19 cellular contexts compared by ENCODE assay signal in the genomic region with DNA sequence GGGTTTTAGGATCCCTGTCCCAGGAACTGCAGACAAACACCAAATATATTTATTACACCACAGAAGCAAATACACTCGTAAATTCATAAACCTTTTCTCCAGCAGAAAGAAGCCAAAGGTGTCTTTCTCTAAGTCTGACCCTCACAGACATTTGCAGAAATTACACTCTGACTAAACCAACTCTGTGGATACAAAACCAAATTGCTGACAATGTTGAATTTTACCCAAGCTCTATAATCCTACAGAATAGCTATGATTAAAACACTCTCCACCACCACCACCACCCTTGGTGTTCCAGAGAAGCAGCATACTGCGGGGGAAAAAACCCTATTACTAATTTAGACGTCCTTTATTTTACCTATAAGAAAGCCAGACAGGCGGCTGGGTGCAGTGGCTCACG.
"Had no signal": no experiment of that assay in that cellular context is flagged by ENCODE, and none has a peak within 500 bp of the region (broad histone marks: within the 10 kb centered on the region; RNA-seq: fewer than 3 reads in every experiment).

No MANE protein-coding gene starts in this region.

- H3K27ac ChIP-seq: cardiac muscle cell, hepatocyte, lower lobe of right lung, tibial nerve, uterus had no signal

- H3K4me3 Mint-ChIP-seq: activated naive CD4-positive, alpha-beta T cell treated with anti-CD3 and anti-CD28 coated beads, Interleukin-2, amount 50 U/mL, for 24 hours; nephron progenitor cell; stimulated activated naive CD8-positive, alpha-beta T cell treated with anti-CD3 and anti-CD28 coated beads, Interleukin-15, Interleukin-2, amounts not matched to agents 100 ng/mL and 50 ng/mL, for 24 hours had no signal

- H2AFZ ChIP-seq: hepatocyte had no signal

- H3K27me3 Mint-ChIP-seq: activated naive CD4-positive, alpha-beta T cell treated with anti-CD3 and anti-CD28 coated beads, Interleukin-2, amount 50 U/mL, for 24 hours; stimulated activated naive CD8-positive, alpha-beta T cell treated with anti-CD3 and anti-CD28 coated beads, Interleukin-15, Interleukin-2, amounts not matched to agents 100 ng/mL and 50 ng/mL, for 24 hours had no signal

- ATAC-seq: left colon, lower lobe of right lung had no signal

- DNase-seq: activated CD4-positive, alpha-beta T cell treated with anti-CD3 and anti-CD28 coated beads, Interleukin-2, amount 50 U/mL, for 48 hours; activated gamma-delta T cell; activated T-cell treated with anti-CD3 and anti-CD28 coated beads, Interleukin-2, amount 50 U/mL, for 1 hour; amniotic stem cell; dermis blood vessel endothelial cell; effector memory CD4-positive, alpha-beta T cell; left colon; lower lobe of right lung; nephron progenitor cell; occipital lobe; posterior cingulate gyrus; T-helper 2 cell; uterus had no signal

- H3K9me3 ChIP-seq: uterus had no signal

- FAIRE-seq: islet of Langerhans had no signal

- H3K4me3 ChIP-seq: cardiac muscle cell, hepatocyte, lower lobe of right lung, tibial nerve, uterus had no signal

- H3K36me3 ChIP-seq: cardiac muscle cell, uterus had no signal

- H3K27me3 ChIP-seq: cardiac muscle cell, hepatocyte, tibial nerve, uterus had no signal

- H3K27ac Mint-ChIP-seq: nephron progenitor cell had no signal

- H3K4me2 ChIP-seq: hepatocyte had no signal

- H3K9me3 Mint-ChIP-seq: activated naive CD4-positive, alpha-beta T cell treated with anti-CD3 and anti-CD28 coated beads, Interleukin-2, amount 50 U/mL, for 24 hours had no signal
